Comparison of ENCODE assay signal across 18 cellular contexts in the genomic region with DNA sequence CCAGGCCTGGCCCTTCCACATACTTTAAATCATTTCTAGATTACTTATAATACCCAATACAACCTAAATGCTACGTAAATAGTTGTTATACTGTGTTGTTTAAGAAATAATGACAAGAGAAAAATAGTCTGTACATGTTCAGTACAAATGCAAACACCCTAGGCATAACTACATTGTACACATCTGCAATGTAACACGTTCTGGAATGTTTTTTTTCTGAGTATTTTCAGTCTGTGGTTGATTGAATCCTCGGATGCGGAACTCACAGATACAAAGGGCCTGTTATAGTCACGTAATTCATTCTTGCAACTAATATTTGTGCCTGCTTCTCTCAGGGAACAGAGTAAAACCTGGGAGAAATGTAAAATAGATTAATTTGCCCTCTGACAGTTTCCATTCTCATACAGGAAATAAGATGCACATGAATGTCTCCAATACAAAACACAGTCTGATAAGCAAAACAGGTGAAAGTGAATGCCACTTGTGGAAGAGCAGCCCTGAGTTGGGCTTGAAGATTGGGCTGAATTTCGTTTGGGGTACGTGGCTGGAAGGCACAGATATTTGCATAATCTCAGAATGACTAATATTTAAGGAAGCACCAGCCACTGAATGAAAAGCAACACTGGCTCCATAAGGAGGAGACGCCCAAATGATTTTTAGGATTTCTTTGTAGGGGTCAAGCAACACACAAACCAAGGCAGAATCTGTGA. TPM values are rescaled to one million over a fixed set of nuclear protein-coding genes. Genes with fewer than 3 reads are reported as not detected.
DNase-seq lines count a peak whose midpoint lies in the region; ATAC-seq and TF ChIP-seq lines count a peak whose summit lies in the region.
"Had no signal": no experiment of that assay in that cellular context is flagged by ENCODE, and none has a peak within 500 bp of the region (broad histone marks: within the 10 kb centered on the region; RNA-seq: fewer than 3 reads in every experiment).

No MANE protein-coding gene starts in this region.

- no peak for TF ChIP-seq POLR2A in breast epithelium (IDR thresholded peaks at IDR 0.05)

- H3K36me3 Mint-ChIP-seq in MCF 10A (ENCODE audit: insufficient read depth, unreplicated experiment): no peaks in the 10 kb centered on the region
- no peaks in the 10 kb centered on the region for H3K36me3 Mint-ChIP-seq in activated T-cell treated with anti-CD3 and anti-CD28 coated beads, Interleukin-2, amount 50 U/mL, for 24 hours (ENCODE audit: low read depth)
- H3K36me3 Mint-ChIP-seq: CD8-positive, alpha-beta T cell had no signal

- intact Hi-C loops in MCF 10A (cut with micrococcal nuclease): no loop called here
- intact Hi-C loops in breast epithelium (cut with DNase I; ENCODE audit: low total_unique reads): no loop called here

- TF ChIP-seq CTCF in MCF 10A (IDR thresholded peaks at IDR 0.05; ENCODE audit: unreplicated experiment): no peak
- TF ChIP-seq CTCF in breast epithelium (IDR thresholded peaks at IDR 0.05): no peak
- no peak for TF ChIP-seq CTCF in fibroblast of mammary gland (conservative IDR thresholded peaks at IDR 0.05; ENCODE audit: control insufficient read depth, insufficient read depth, low read depth, low read length)

- H3K9me3 Mint-ChIP-seq in MCF 10A (ENCODE audit: unreplicated experiment): no peaks in the 10 kb centered on the region
- H3K9me3 Mint-ChIP-seq in activated T-cell treated with anti-CD3 and anti-CD28 coated beads, Interleukin-2, amount 50 U/mL, for 24 hours: no peaks in the 10 kb centered on the region
- H3K9me3 Mint-ChIP-seq: activated B cell treated with CpG ODN at 0.5 μM for 24 hours; CD8-positive, alpha-beta T cell had no signal

- peaks cover 22% of the 10 kb centered on the region for H3K4me1 Mint-ChIP-seq in MCF 10A (ENCODE audit: insufficient read depth, unreplicated experiment)
- H3K4me1 Mint-ChIP-seq in activated T-cell treated with anti-CD3 and anti-CD28 coated beads, Interleukin-2, amount 50 U/mL, for 24 hours (ENCODE audit: low read depth): no peaks in the 10 kb centered on the region

- H3K36me3 ChIP-seq in breast epithelium: no peaks in the 10 kb centered on the region

- peak overlapping the region; percentile 8 for H3K4me3 Mint-ChIP-seq in MCF 10A (ENCODE audit: unreplicated experiment)
- no peak overlapping the region for H3K4me3 Mint-ChIP-seq in activated T-cell treated with anti-CD3 and anti-CD28 coated beads, Interleukin-2, amount 50 U/mL, for 24 hours
- H3K4me3 Mint-ChIP-seq: activated B cell treated with CpG ODN at 0.5 μM for 24 hours; CD8-positive, alpha-beta T cell had no signal

- peaks cover 0 to 5% of the 10 kb centered on the region in 2 donors for H3K4me1 ChIP-seq in breast epithelium

- DNase-seq in MCF 10A (ENCODE audit: unreplicated experiment) (peak; percentile 27), breast epithelium (ENCODE audit: low spot score in 2 of 2) (no peak), RPMI7951 (ENCODE audit: low read depth) (peak; percentile 66), fibroblast of mammary gland (ENCODE audit: low read depth) (peak; percentile 41), DMS 273 (lab: John Stamatoyannopoulos, UW; ENCODE audit: unreplicated experiment) (no peak), HUDEP-2 (lab: John Stamatoyannopoulos, UW; ENCODE audit: unreplicated experiment in 76 of 76) (no peak)
- DNase-seq in activated T-cell treated with anti-CD3 and anti-CD28 coated beads, Interleukin-2, amount 50 U/mL, for 24 hours: no peak
- DNase-seq: 8988T; activated B cell treated with CpG ODN at 0.5 μM for 24 hours; activated naive CD4-positive, alpha-beta T cell treated with anti-CD3 and anti-CD28 coated beads, Interleukin-2, amount 50 U/mL, for 16 hours; CD8-positive, alpha-beta T cell; erythroblast; NCI-H2171 treated with DMSO at 0.1 percent for 48 hours; stimulated activated naive CD8-positive, alpha-beta T cell treated with anti-CD3 and anti-CD28 coated beads, Interleukin-15, Interleukin-2, amounts not matched to agents 100 U/mL and 50 U/mL, for 24 hours; SW 1271 had no signal

- no peaks in the 10 kb centered on the region for H3K27me3 Mint-ChIP-seq in MCF 10A (ENCODE audit: insufficient read depth, unreplicated experiment)
- no peaks in the 10 kb centered on the region for H3K27me3 Mint-ChIP-seq in activated T-cell treated with anti-CD3 and anti-CD28 coated beads, Interleukin-2, amount 50 U/mL, for 24 hours

- H3K27ac Mint-ChIP-seq in MCF 10A (ENCODE audit: low read depth, unreplicated experiment): peak overlapping the region; percentile 82
- H3K27ac Mint-ChIP-seq in activated T-cell treated with anti-CD3 and anti-CD28 coated beads, Interleukin-2, amount 50 U/mL, for 24 hours: no peak overlapping the region
- H3K27ac Mint-ChIP-seq: activated B cell treated with CpG ODN at 0.5 μM for 24 hours; CD8-positive, alpha-beta T cell had no signal

- no peak overlapping the region for H3K27ac ChIP-seq in breast epithelium

- no peak for ATAC-seq in GM21576 (IDR thresholded peaks at IDR 0.05; ENCODE audit: unreplicated experiment)
- ATAC-seq: CD8-positive, alpha-beta T cell; HCT116; stimulated activated naive CD8-positive, alpha-beta T cell treated with anti-CD3 and anti-CD28 coated beads, Interleukin-15, Interleukin-2, amounts not matched to agents 100 U/mL and 50 U/mL, for 24 hours had no signal

- POLR2A ChIA-PET in MCF 10A (lab: Yijun Ruan, JAX): interaction anchor here (1.1 kb wide), 1 partner anchor 80 kb away, joined by 6 read pairs; no protein-coding TSS in a partner anchor

- CTCF ChIA-PET in MCF 10A (lab: Yijun Ruan, JAX): interaction anchor here (0.8 kb wide), 1 partner anchor 25 kb away, joined by 3 read pairs; no protein-coding TSS in a partner anchor

- BruUV-seq in MCF 10A (replicated peaks; lab: Mats Ljungman, UMichigan): no TSS peak

- H3K27me3 ChIP-seq in breast epithelium: no peaks in the 10 kb centered on the region

- H3K4me3 ChIP-seq in breast epithelium: no peak overlapping the region
- no peak overlapping the region for H3K4me3 ChIP-seq in fibroblast of mammary gland (ENCODE audit: control insufficient read depth, low read depth, low read length)
- H3K4me3 ChIP-seq: lung had no signal

- no peaks in the 10 kb centered on the region for H3K9me3 ChIP-seq in breast epithelium

RNA-seq across cellular contexts. Expression of a gene that starts 19.1 kb away (rescaled TPM):
- total RNA-seq in MCF 10A (2022) (0.26 TPM in 1 of 2 replicates, not detected in the other), breast epithelium (10 to 100 TPM in 1 of 3 donors, 1 to 10 TPM in 2; 6.9 to 13.1 (median 7.6) TPM)
- 26.9 and 29.6 TPM in 2 replicates for total RNA-seq in RPMI7951 (2014; rRNA removed; shearing (Covaris generic))
- total RNA-seq: activated B cell treated with CpG ODN at 0.5 μM for 24 hours had no signal

RNA-seq across cellular contexts. Expression of a gene that starts 51.3 kb away (rescaled TPM):
- total RNA-seq in MCF 10A (2022): 22.2 and 27.8 TPM in 2 replicates
- total RNA-seq in breast epithelium: 10 to 100 TPM; 21.8 to 31.9 (median 23.6) TPM
- total RNA-seq in RPMI7951 (2014; rRNA removed; shearing (Covaris generic)): 16.2 and 16.8 TPM in 2 replicates

Comparison
In these comparisons a context has a peak if more than half of its experiments do, and no peak if none do; other contexts are left out.
1. DNase-seq: peak in MCF 10A (single experiment), RPMI7951 (single experiment) and fibroblast of mammary gland (single experiment); none in breast epithelium (0 of 2), DMS 273 (single experiment), activated T-cell treated with anti-CD3 and anti-CD28 coated beads, Interleukin-2, amount 50 U/mL, for 24 hours (single experiment) and HUDEP-2 (0 of 76).